Comparison of ENCODE assay signal across 9 cellular contexts in the genomic region with DNA sequence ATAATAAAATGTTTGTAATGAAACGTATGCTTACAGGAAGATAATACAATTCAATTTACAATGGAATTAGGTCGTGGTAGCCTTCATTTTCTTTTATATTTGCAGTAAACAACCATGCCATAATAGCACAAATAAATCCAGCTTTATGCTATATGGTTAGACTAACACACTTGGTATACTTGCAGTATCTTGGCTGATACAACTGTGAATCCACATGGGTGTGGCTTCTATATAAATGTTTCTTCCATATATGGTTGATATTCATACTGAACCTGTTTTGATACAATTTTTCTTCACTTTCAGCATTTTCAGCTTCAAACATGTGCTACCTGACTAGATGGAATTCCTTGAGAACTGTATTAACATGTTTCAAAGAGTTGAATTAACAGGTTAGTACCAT.
"Had no signal": no experiment of that assay in that cellular context is flagged by ENCODE, and none has a peak within 500 bp of the region (broad histone marks: within the 10 kb centered on the region; RNA-seq: fewer than 3 reads in every experiment).

No MANE protein-coding gene starts in this region.

- H3K36me3 ChIP-seq: spleen, tibial nerve had no signal

- DNase-seq: activated CD4-positive, alpha-beta memory T cell treated with anti-CD3 and anti-CD28 coated beads for 36 hours; activated gamma-delta T cell treated with Interleukin-2 at 50 U/mL for 16 hours; activated naive CD8-positive, alpha-beta T cell treated with anti-CD3 and anti-CD28 coated beads, Interleukin-2, amount 10 ng/mL, durations not matched to agents 7 days and 5 days; activated T-cell treated with anti-CD3 and anti-CD28 coated beads, Interleukin-2, amount 50 U/mL, for 4 hours; kidney; spleen; stimulated activated CD4-positive, alpha-beta T cell treated with anti-CD3 and anti-CD28 coated beads, Interleukin-1b, Interleukin-23, amount 100 ng/mL, for 48 hours; stimulated activated naive B cell treated with anti-CD40 and anti-IgM and Interleukin-4, amounts not matched to agents 10 μg/mL and 1 μg/mL and 100 μg/mL, for 72 hours had no signal

- H3K4me3 ChIP-seq: spleen, tibial nerve had no signal

- H3K27me3 ChIP-seq: spleen, tibial nerve had no signal

- H3K9me3 ChIP-seq: spleen, tibial nerve had no signal

- ATAC-seq: activated T-cell treated with anti-CD3 and anti-CD28 coated beads, Interleukin-2, amount 50 U/mL, for 4 hours had no signal
